8 cellular contexts compared by ENCODE assay signal in genomic region chr9:71766663-71767062, GRCh38. TPM values are rescaled to one million over a fixed set of nuclear protein-coding genes. Genes with fewer than 3 reads are reported as not detected.
A peak's percentile ranks its signal among the peaks of the same experiment; 100 is the strongest.
DNase-seq lines count a peak whose midpoint lies in the region; ATAC-seq, FAIRE-seq and TF ChIP-seq lines count a peak whose summit lies in the region.

No MANE protein-coding gene starts in this region.

- intact Hi-C loops in left lung (cut with DNase I) = no loop called here

- H3K4me3 ChIP-seq in AG10803 (ENCODE audit: low read length) (peak overlapping the region; percentile 81), left lung (peak overlapping the region; percentile 83 to 86), upper lobe of left lung (peak overlapping the region; percentile 72 to 97 (median 82))

- TF ChIP-seq CTCF in AG10803 (conservative IDR thresholded peaks at IDR 0.05; ENCODE audit: low read length) (no peak), left lung (IDR thresholded peaks at IDR 0.05) (no peak), upper lobe of left lung (IDR thresholded peaks at IDR 0.05) (no peak)

- H3K4me3 Mint-ChIP-seq in activated naive CD8-positive, alpha-beta T cell treated with anti-CD3 and anti-CD28 coated beads, Interleukin-2, amount 50 U/mL, for 24 hours = peak overlapping the region; percentile 95

- H3K36me3 ChIP-seq in left lung (no peaks in the 10 kb centered on the region), upper lobe of left lung (no peaks in the 10 kb centered on the region)

- H3K9me3 Mint-ChIP-seq in activated naive CD8-positive, alpha-beta T cell treated with anti-CD3 and anti-CD28 coated beads, Interleukin-2, amount 50 U/mL, for 24 hours = no peaks in the 10 kb centered on the region

- H3K9me3 ChIP-seq in left lung (no peaks in the 10 kb centered on the region), upper lobe of left lung (no peaks in the 10 kb centered on the region)

- no peak for DNase-seq in AG10803 (ENCODE audit: low read depth)
- DNase-seq in activated naive CD8-positive, alpha-beta T cell treated with anti-CD3 and anti-CD28 coated beads, Interleukin-2, amount 50 U/mL, for 24 hours = no peak
- no peak for DNase-seq in left lung
- no peak for DNase-seq in upper lobe of left lung
- DNase-seq in frontal cortex (ENCODE audit: low spot score in 2 of 2) = no peak
- DNase-seq in GM19240 (ENCODE audit: insufficient read length, low spot score) = no peak
- no peak for DNase-seq in GM12892 (ENCODE audit: insufficient read length)

- peaks cover 62% of the 10 kb centered on the region for H3K4me1 Mint-ChIP-seq in activated naive CD8-positive, alpha-beta T cell treated with anti-CD3 and anti-CD28 coated beads, Interleukin-2, amount 50 U/mL, for 24 hours

- FAIRE-seq in frontal cortex (lab: Jason Lieb, UNC) (no peak), GM12892 (lab: Jason Lieb, UNC) (no peak)

- no peak for TF ChIP-seq EP300 in upper lobe of left lung (IDR thresholded peaks at IDR 0.05)

- TF ChIP-seq POLR2A in upper lobe of left lung (IDR thresholded peaks at IDR 0.05) (peak in 1 of 4 donors; percentile 23), GM12892 (IDR thresholded peaks at IDR 0.05; ENCODE audit: low read depth, low read length) (no peak)

- H3K36me3 Mint-ChIP-seq in activated naive CD8-positive, alpha-beta T cell treated with anti-CD3 and anti-CD28 coated beads, Interleukin-2, amount 50 U/mL, for 24 hours (ENCODE audit: low read depth) = peaks cover 13% of the 10 kb centered on the region

- ATAC-seq in GM21619 (IDR thresholded peaks at IDR 0.05; ENCODE audit: unreplicated experiment) (peak; percentile 27), left lung (no peak), upper lobe of left lung (ENCODE audit: low FRiP score in 2 of 2) (no peak)
- ATAC-seq in activated naive CD8-positive, alpha-beta T cell treated with anti-CD3 and anti-CD28 coated beads, Interleukin-2, amount 50 U/mL, for 24 hours = peak; percentile 16

- H3K4me1 ChIP-seq in left lung = peaks cover 31 to 72% of the 10 kb centered on the region in 2 donors
- H3K4me1 ChIP-seq in upper lobe of left lung = peaks cover 32 to 71% (median 59%) of the 10 kb centered on the region in 4 donors

- H3K27me3 ChIP-seq in left lung (peaks cover 0 to 10% of the 10 kb centered on the region in 2 donors), upper lobe of left lung (no peaks in the 10 kb centered on the region)

- H3K27me3 Mint-ChIP-seq in activated naive CD8-positive, alpha-beta T cell treated with anti-CD3 and anti-CD28 coated beads, Interleukin-2, amount 50 U/mL, for 24 hours = no peaks in the 10 kb centered on the region

- 13 to 40% methylated on average over 4 of the region's 4 CpGs for WGBS in upper lobe of left lung, 2 donors

- H3K27ac ChIP-seq in left lung (peak overlapping the region; percentile 98), upper lobe of left lung (peak overlapping the region; percentile 95 to 99 (median 98))

- H3K27ac Mint-ChIP-seq in activated naive CD8-positive, alpha-beta T cell treated with anti-CD3 and anti-CD28 coated beads, Interleukin-2, amount 50 U/mL, for 24 hours = peak overlapping the region; percentile 95

RNA-seq across cellular contexts. Expression of gene CEMIP2, which starts 1.6 kb away (rescaled TPM):
- total RNA-seq in left lung (100 to 1,000 TPM in 1 of 2 donors, 10 to 100 TPM in 1; 93.5 to 111 TPM), upper lobe of left lung (100 to 1,000 TPM; 113 to 277 (median 161) TPM), frontal cortex (41.6 TPM)
- polyA plus RNA-seq in GM12892 (2012; ENCODE audit: missing spikeins) = 0.57 TPM

Comparison
In these comparisons a context has a peak if more than half of its experiments do, and no peak if none do; other contexts are left out.
1. ATAC-seq: peak in GM21619 (single experiment) and activated naive CD8-positive, alpha-beta T cell treated with anti-CD3 and anti-CD28 coated beads, Interleukin-2, amount 50 U/mL, for 24 hours (single experiment); none in left lung (single experiment) and upper lobe of left lung (0 of 2).
2. Peak in every context shown above with its lines, with median percentiles within 50 percentile points of each other: H3K4me3 ChIP-seq.